In the genomic region with DNA sequence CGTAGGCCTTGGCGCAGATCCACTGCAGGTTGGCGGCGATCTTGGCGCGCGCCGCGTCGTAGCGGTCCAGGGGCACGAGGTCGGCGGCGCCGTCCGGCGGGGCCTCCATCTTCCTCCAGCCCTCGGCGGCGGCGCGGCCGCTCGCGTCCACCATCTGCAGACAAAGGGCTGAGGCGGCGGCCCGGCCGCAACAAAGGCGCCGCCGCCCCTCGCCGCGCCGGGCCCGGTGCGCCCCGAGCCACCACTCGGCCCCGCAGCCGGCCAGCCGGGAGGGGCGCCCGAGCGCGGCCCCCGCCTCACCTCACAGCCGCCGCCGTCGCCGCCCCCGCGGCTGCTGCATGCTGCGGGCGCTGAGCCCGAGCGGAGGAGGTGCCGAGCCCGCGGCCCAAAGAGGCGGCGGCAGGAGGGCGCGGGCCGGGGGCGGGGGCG, we compare ENCODE assay signal across 8 cellular contexts. TPM values are rescaled to one million over a fixed set of nuclear protein-coding genes. Genes with fewer than 3 reads are reported as not detected.
DNase-seq lines count a peak whose midpoint lies in the region; ATAC-seq and TF ChIP-seq lines count a peak whose summit lies in the region.

No MANE protein-coding gene starts in this region.

- H3K36me3 ChIP-seq in SJSA1 (peaks cover 37% of the 10 kb centered on the region), hepatocyte (replicated peaks; ENCODE audit: insufficient read depth, low read depth) (no peaks in the 10 kb centered on the region), suprapubic skin (peaks cover 14% of the 10 kb centered on the region)

- TF ChIP-seq CTCF in hepatocyte (IDR thresholded peaks at IDR 0.05; ENCODE audit: poor library complexity) (no peak), suprapubic skin (IDR thresholded peaks at IDR 0.05) (no peak)

- H3K27me3 ChIP-seq in SJSA1 (replicated peaks) = no peaks in the 10 kb centered on the region
- no peaks in the 10 kb centered on the region for H3K27me3 ChIP-seq in hepatocyte
- no peaks in the 10 kb centered on the region for H3K27me3 ChIP-seq in suprapubic skin

- no peak for TF ChIP-seq EP300 in suprapubic skin (IDR thresholded peaks at IDR 0.05)

- no peaks in the 10 kb centered on the region for H3K9me3 ChIP-seq in SJSA1 (replicated peaks)
- H3K9me3 ChIP-seq in hepatocyte (ENCODE audit: low read depth) = no peaks in the 10 kb centered on the region
- H3K9me3 ChIP-seq in suprapubic skin = no peaks in the 10 kb centered on the region

- no peak overlapping the region for H2AFZ ChIP-seq in hepatocyte

- intact Hi-C loops in Right ventricle myocardium inferior (cut with DNase I) (loop anchor here (5.0 kb wide), 3 partner anchors 40 to 55 kb away; a partner anchor contains a TSS), cardiac septum (cut with DNase I) (loop anchor here (2.0 to 5.0 kb wide), 3 partner anchors 40 to 210 kb away; a partner anchor contains a TSS)

- 2% methylated on average over 31 of the region's 70 CpGs for WGBS in hepatocyte (ENCODE audit: low lambda C conversion rate, missing lambda C conversion rate)
- WGBS in suprapubic skin = no CpG with 5 or more reads among the region's 70 CpGs

- DNase-seq in Right ventricle myocardium inferior (ENCODE audit: missing footprints) (peak; percentile 78), cardiac septum (ENCODE audit: low spot score) (no peak), SJSA1 (ENCODE audit: low read depth in 1 of 2, low spot score in 2 of 2) (no peak), hepatocyte (ENCODE audit: low spot score) (no peak), suprapubic skin (ENCODE audit: low spot score in 2 of 2) (peak in 1 of 2 donors; percentile 58), NCI-H2227 treated with DMSO at 0.1 percent for 48 hours (lab: John Stamatoyannopoulos, UW) (no peak), DMS79 treated with DMSO at 0.1 percent for 48 hours (lab: John Stamatoyannopoulos, UW) (no peak)

- no peak for TF ChIP-seq POLR2A in suprapubic skin (IDR thresholded peaks at IDR 0.05)

- H3K9me2 ChIP-seq in hepatocyte (replicated peaks; ENCODE audit: insufficient read depth) = no peaks in the 10 kb centered on the region

- H3K79me2 ChIP-seq in hepatocyte = peaks cover 77% of the 10 kb centered on the region

- ATAC-seq in Right ventricle myocardium inferior = no peak
- ATAC-seq in HG02763 (IDR thresholded peaks at IDR 0.05; ENCODE audit: unreplicated experiment) = peak; percentile 31

- H3K4me1 ChIP-seq in SJSA1 (replicated peaks) (peaks cover 31% of the 10 kb centered on the region), hepatocyte (ENCODE audit: insufficient read depth) (peaks cover 25% of the 10 kb centered on the region), suprapubic skin (peaks cover 61% of the 10 kb centered on the region)

- H4K20me1 ChIP-seq in hepatocyte (ENCODE audit: insufficient read depth, poor library complexity, severe bottlenecking) = peaks cover 45% of the 10 kb centered on the region

- H3K4me3 ChIP-seq in SJSA1 = peak overlapping the region; percentile 58
- peak overlapping the region; percentile 36 for H3K4me3 ChIP-seq in hepatocyte
- peak overlapping the region; percentile 81 for H3K4me3 ChIP-seq in suprapubic skin

- H3K27ac ChIP-seq in SJSA1 (no peak overlapping the region), hepatocyte (no peak overlapping the region), suprapubic skin (peak overlapping the region; percentile 83)

- H3K4me2 ChIP-seq in hepatocyte = peak overlapping the region; percentile 84

RNA-seq across cellular contexts. Expression of a gene that starts 0.3 kb away (rescaled TPM):
- 17.6 TPM for total RNA-seq in Right ventricle myocardium inferior
- total RNA-seq in cardiac septum = 25.5 TPM
- 16.6 and 17.4 TPM in 2 replicates for total RNA-seq in SJSA1 (2014; rRNA removed; shearing (Covaris generic))
- total RNA-seq in hepatocyte = 15.6 and 18.2 TPM in 2 replicates
- 5.0 and 7.7 TPM in 2 replicates for polyA plus RNA-seq in hepatocyte
- 10 to 100 TPM; 42.0 to 58.3 (median 54.9) TPM for total RNA-seq in suprapubic skin

RNA-seq across cellular contexts. Expression of a gene that starts 54.2 kb away (rescaled TPM):
- total RNA-seq in Right ventricle myocardium inferior = 119 TPM
- 90.3 TPM for total RNA-seq in cardiac septum
- 51.6 and 59.6 TPM in 2 replicates for total RNA-seq in SJSA1 (2014; rRNA removed; shearing (Covaris generic))
- 33.6 and 36.4 TPM in 2 replicates for total RNA-seq in hepatocyte
- 35.2 and 42.5 TPM in 2 replicates for polyA plus RNA-seq in hepatocyte
- 10 to 100 TPM; 68.2 to 94.5 (median 83.8) TPM for total RNA-seq in suprapubic skin
